ENCODE assay signal across 7 cellular contexts in the genomic region with DNA sequence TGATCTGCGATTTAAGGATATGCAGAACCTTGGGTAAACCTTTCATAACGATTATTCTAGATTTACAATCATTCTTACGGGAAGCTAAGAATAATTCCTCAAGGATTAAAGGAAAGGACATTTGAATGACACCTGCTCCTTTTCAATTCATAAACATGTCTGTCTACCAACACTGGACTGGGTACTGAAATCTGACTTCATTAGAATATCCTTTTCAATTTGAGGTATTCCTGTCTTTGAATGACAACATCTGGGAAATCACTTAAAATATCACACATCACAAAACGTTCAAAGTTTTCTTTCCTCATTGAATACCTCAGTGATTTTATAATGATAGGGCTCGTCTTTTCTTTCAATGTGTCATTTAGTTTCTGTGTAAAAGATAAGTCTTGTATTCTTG.
"Had no signal": no experiment of that assay in that cellular context is flagged by ENCODE, and none has a peak within 500 bp of the region (broad histone marks: within the 10 kb centered on the region; RNA-seq: fewer than 3 reads in every experiment).

No MANE protein-coding gene starts in this region.

- FAIRE-seq: HepG2, K562 had no signal

- ATAC-seq: HepG2, K562 had no signal

- H3K4me3 ChIP-seq: K562 had no signal

- H3K27ac ChIP-seq: HL-60, KMS-11 had no signal

- H3K9ac ChIP-seq: KMS-11 had no signal

- DNase-seq: IMR-90, KBM-7, KG1 had no signal

- H3K4me2 ChIP-seq: KMS-11 had no signal
